ENCODE assay signal across 9 cellular contexts in genomic region chr15:89378699-89379422, GRCh38. TPM values are rescaled to one million over a fixed set of nuclear protein-coding genes. Genes with fewer than 3 reads are reported as not detected.
DNase-seq lines count a peak whose midpoint lies in the region; ATAC-seq and TF ChIP-seq lines count a peak whose summit lies in the region.
"Had no signal": no experiment of that assay in that cellular context is flagged by ENCODE, and none has a peak within 500 bp of the region (broad histone marks: within the 10 kb centered on the region; RNA-seq: fewer than 3 reads in every experiment).

No MANE protein-coding gene starts in this region.

- no peak for ATAC-seq in HG02852 (IDR thresholded peaks at IDR 0.05; ENCODE audit: unreplicated experiment)
- ATAC-seq in GM21390 (IDR thresholded peaks at IDR 0.05; ENCODE audit: unreplicated experiment) = no peak

- no peak for TF ChIP-seq POLR2A in prostate gland (IDR thresholded peaks at IDR 0.05)

- H3K4me3 ChIP-seq in left ventricle myocardium inferior (peak overlapping the region; percentile 66), prostate gland (peak overlapping the region; percentile 5 to 7)

- 26% methylated on average over 34 of the region's 75 CpGs for WGBS in prostate gland

- H3K9me3 ChIP-seq in left ventricle myocardium inferior (replicated peaks) = no peaks in the 10 kb centered on the region
- H3K9me3 ChIP-seq in prostate gland = no peaks in the 10 kb centered on the region

- intact Hi-C loops in left ventricle myocardium inferior (cut with micrococcal nuclease) (no loop called here), prostate gland (cut with DNase I) (no loop called here)

- H3K36me3 ChIP-seq in left ventricle myocardium inferior = no peaks in the 10 kb centered on the region
- no peaks in the 10 kb centered on the region for H3K36me3 ChIP-seq in prostate gland

- H3K27ac ChIP-seq in C4-2B = peak overlapping the region; percentile 67
- no peak overlapping the region for H3K27ac ChIP-seq in left ventricle myocardium inferior (replicated peaks)
- no peak overlapping the region for H3K27ac ChIP-seq in prostate gland

- peaks cover 21% of the 10 kb centered on the region for H3K4me1 ChIP-seq in left ventricle myocardium inferior
- H3K4me1 ChIP-seq in prostate gland (replicated peaks) = peaks cover 3% of the 10 kb centered on the region

- peak; percentile 30 for DNase-seq in activated CD8-positive, alpha-beta memory T cell treated with anti-CD3 and anti-CD28 coated beads, Interleukin-2, amount 50 U/mL, for 4 hours
- no peak for DNase-seq in left ventricle myocardium inferior
- DNase-seq in prostate gland (ENCODE audit: low spot score) = no peak
- no peak for DNase-seq in COR-L47 (lab: John Stamatoyannopoulos, UW)
- DNase-seq in DMS53 (lab: John Stamatoyannopoulos, UW) = no peak
- DNase-seq: AML-193 had no signal

- TF ChIP-seq CTCF in C4-2B (conservative IDR thresholded peaks at IDR 0.05) (no peak), left ventricle myocardium inferior (IDR thresholded peaks at IDR 0.05; ENCODE audit: borderline replicate concordance) (no peak), prostate gland (IDR thresholded peaks at IDR 0.05) (no peak)

- H3K27me3 ChIP-seq in left ventricle myocardium inferior (ENCODE audit: low read depth) = peaks cover 100% of the 10 kb centered on the region
- H3K27me3 ChIP-seq in prostate gland (replicated peaks; ENCODE audit: insufficient read depth) = no peaks in the 10 kb centered on the region

RNA-seq across cellular contexts. Expression of gene POLG, which starts 44.2 kb away (rescaled TPM):
- 31.1 TPM for total RNA-seq in left ventricle myocardium inferior
- 10 to 100 TPM; 54.3 to 92.0 TPM for total RNA-seq in prostate gland
